ENCODE assay signal across 16 cellular contexts in genomic region chr3:147872568-147872967, GRCh38.
A peak's percentile ranks its signal among the peaks of the same experiment; 100 is the strongest.
DNase-seq lines count a peak whose midpoint lies in the region; ATAC-seq and TF ChIP-seq lines count a peak whose summit lies in the region.
"Had no signal": no experiment of that assay in that cellular context is flagged by ENCODE, and none has a peak within 500 bp of the region (broad histone marks: within the 10 kb centered on the region; RNA-seq: fewer than 3 reads in every experiment).

No MANE protein-coding gene starts in this region.

- no peak overlapping the region for H3K27ac Mint-ChIP-seq in endodermal cell
- H3K27ac Mint-ChIP-seq: CD8-positive, alpha-beta memory T cell; H9 had no signal

- no peaks in the 10 kb centered on the region for H3K36me3 ChIP-seq in endodermal cell (ENCODE audit: control insufficient read depth, insufficient read depth, low read length)
- H3K36me3 ChIP-seq: BLaER1 had no signal

- no peak overlapping the region for H3K27ac ChIP-seq in endodermal cell (ENCODE audit: low read depth, low read length)
- H3K27ac ChIP-seq: BLaER1 had no signal

- no peak overlapping the region for H3K9ac ChIP-seq in endodermal cell (ENCODE audit: extremely low read depth, low read length, poor library complexity, severe bottlenecking)
- H3K9ac ChIP-seq: BLaER1 had no signal

- H3K27me3 ChIP-seq in endodermal cell (ENCODE audit: control insufficient read depth, insufficient read depth, low read length, poor library complexity, severe bottlenecking) = no peaks in the 10 kb centered on the region
- H3K27me3 ChIP-seq: BLaER1 had no signal

- WGBS in endodermal cell (ENCODE audit: insufficient coverage in 1 of 2, insufficient read length in 1 of 2), 2 experiments = 94 to 100% methylated on average over 2 to 4 of the region's 4 CpGs

- no peaks in the 10 kb centered on the region for H3K27me3 Mint-ChIP-seq in endodermal cell (ENCODE audit: insufficient read depth)
- H3K27me3 Mint-ChIP-seq: CD8-positive, alpha-beta memory T cell had no signal

- peaks cover 23% of the 10 kb centered on the region for H3K9me3 ChIP-seq in endodermal cell (ENCODE audit: control insufficient read depth, low read length)

- peak overlapping the region; percentile 11 for H3K4me3 ChIP-seq in endodermal cell (ENCODE audit: low read length)
- H3K4me3 ChIP-seq: BLaER1, GM12878 had no signal

- TF ChIP-seq CTCF in endodermal cell (conservative IDR thresholded peaks at IDR 0.05) = no peak

- ATAC-seq in GM18498 (IDR thresholded peaks at IDR 0.05; ENCODE audit: unreplicated experiment) = peak; percentile 46
- peak; percentile 78 for ATAC-seq in GM19324 (IDR thresholded peaks at IDR 0.05; ENCODE audit: low FRiP score, unreplicated experiment)
- ATAC-seq in HG03066 (IDR thresholded peaks at IDR 0.05; ENCODE audit: low read depth, unreplicated experiment) = peak; percentile 52
- ATAC-seq in HG03139 (IDR thresholded peaks at IDR 0.05; ENCODE audit: unreplicated experiment) = no peak
- ATAC-seq: GM12878 had no signal

- H3K4me1 ChIP-seq in endodermal cell (ENCODE audit: control insufficient read depth, insufficient read depth, low read length) = peaks cover 3% of the 10 kb centered on the region
- H3K4me1 ChIP-seq: BLaER1, Caco-2 had no signal

- H3K36me3 Mint-ChIP-seq in endodermal cell (ENCODE audit: low read depth) = no peaks in the 10 kb centered on the region
- H3K36me3 Mint-ChIP-seq: CD8-positive, alpha-beta memory T cell had no signal

- H3K4me3 Mint-ChIP-seq in endodermal cell = no peak overlapping the region
- H3K4me3 Mint-ChIP-seq: CD8-positive, alpha-beta memory T cell; H9 had no signal

- DNase-seq in endodermal cell (no peak), DMS53 treated with DMSO at 0.1 percent for 48 hours (lab: John Stamatoyannopoulos, UW; ENCODE audit: unreplicated experiment) (no peak)
- no peak for DNase-seq in stimulated activated naive CD4-positive, alpha-beta T cell treated with Interleukin-2 at 50 U/mL for 16 hours (lab: John Stamatoyannopoulos, UW)
- DNase-seq: 8988T; AML-193; Caco-2; CD8-positive, alpha-beta memory T cell; DMS53; GOT3; H9 had no signal

- H3K4me1 Mint-ChIP-seq in endodermal cell = no peaks in the 10 kb centered on the region
- H3K4me1 Mint-ChIP-seq: CD8-positive, alpha-beta memory T cell; H9 had no signal

- peaks cover 23% of the 10 kb centered on the region for H3K9me3 Mint-ChIP-seq in endodermal cell
